In the genomic region with DNA sequence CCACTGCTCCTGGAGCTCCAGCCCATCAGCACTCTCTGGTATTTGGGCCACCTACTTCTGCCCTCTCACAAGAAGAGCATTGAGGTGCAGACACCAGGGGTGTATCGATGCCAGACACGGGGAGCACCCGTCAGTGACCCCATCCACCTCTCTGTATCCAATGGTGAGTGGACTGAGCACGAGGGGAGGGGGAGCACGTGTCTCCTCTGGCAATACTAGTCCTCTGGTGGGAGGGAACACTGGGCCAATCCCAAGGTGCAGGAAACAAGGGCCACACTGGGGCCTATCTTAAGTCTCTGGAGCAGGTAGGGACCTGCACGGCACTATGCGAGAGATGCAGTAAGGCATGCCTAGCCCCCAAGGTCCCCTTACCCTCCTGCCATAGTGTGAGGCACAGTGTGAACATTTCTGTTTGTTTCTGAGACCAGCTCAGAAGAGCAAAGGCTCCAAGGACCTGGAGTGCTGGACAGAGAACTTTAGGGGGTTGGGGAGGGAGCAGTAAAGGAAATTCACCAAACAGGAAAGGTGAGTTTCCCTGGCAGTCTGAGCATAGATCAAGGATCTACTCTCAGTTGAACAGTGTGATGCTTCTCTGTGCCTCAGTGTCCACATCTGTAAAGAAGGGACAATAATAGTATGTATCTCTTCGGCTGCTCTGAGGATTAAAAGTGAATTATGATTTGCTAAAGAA, we compare ENCODE assay signal across 29 cellular contexts. TPM values are rescaled to one million over a fixed set of nuclear protein-coding genes. Genes with fewer than 3 reads are reported as not detected.
DNase-seq lines count a peak whose midpoint lies in the region; ATAC-seq and TF ChIP-seq lines count a peak whose summit lies in the region.
"Had no signal": no experiment of that assay in that cellular context is flagged by ENCODE, and none has a peak within 500 bp of the region (broad histone marks: within the 10 kb centered on the region; RNA-seq: fewer than 3 reads in every experiment).

No MANE protein-coding gene starts in this region.

- no peak overlapping the region for H3K4me2 ChIP-seq in SK-N-SH
- H3K4me2 ChIP-seq in OCI-LY7 (ENCODE audit: low read length): peak overlapping the region; percentile 5; the same call in 1 of the 2 replicates

- no peak for DNase-seq in SK-N-SH
- no peak for DNase-seq in OCI-LY7 (ENCODE audit: low spot score)
- peak; percentile 77 for DNase-seq in epithelial cell of esophagus (ENCODE audit: low read depth)
- no peak for DNase-seq in heart right ventricle
- DNase-seq in activated CD4-positive, alpha-beta T cell treated with anti-CD3 and anti-CD28 coated beads for 4 hours: no peak
- no peak for DNase-seq in activated CD4-positive, CD25-positive, alpha-beta regulatory T cell treated with anti-CD3 and anti-CD28 coated beads, Interleukin-2, amount 50 U/mL, for 72 hours
- no peak for DNase-seq in 8988T
- DNase-seq: activated CD4-positive, alpha-beta T cell treated with anti-CD3 and anti-CD28 coated beads for 1 hour; activated CD8-positive, alpha-beta T cell treated with anti-CD3 and anti-CD28 coated beads for 36 hours; activated effector memory CD4-positive, alpha-beta T cell treated with Interleukin-2 at 50 U/mL for 16 hours; anterior cingulate cortex; CD8-positive, alpha-beta memory T cell; central memory CD4-positive, alpha-beta T cell; DMS153; esophagus squamous epithelium; foreskin melanocyte; left cardiac atrium; NCI-H1092; NCI-H1694 treated with DMSO at 0.1 percent for 48 hours; NCI-H2171 treated with DMSO at 0.1 percent for 48 hours; NCI-H510A treated with DMSO at 0.1 percent for 48 hours; NK-92 treated with Interleukin-12 subunit alpha and Interleukin-12 subunit beta, amount 100 ng/mL, for 24 hours; sigmoid colon; stimulated activated naive B cell treated with anti-CD40 and anti-IgM and Interleukin-4, amounts not matched to agents 10 μg/mL and 1 μg/mL and 100 μg/mL, for 72 hours; T-helper 1 cell had no signal

- H3K36me3 ChIP-seq in SK-N-SH (replicated peaks in 1 of 2; ENCODE audit: control insufficient read depth in 1 of 2, insufficient read depth in 2 of 2, low read length in 1 of 2) (no peaks in the 10 kb centered on the region), OCI-LY7 (ENCODE audit: insufficient read depth, low read length) (no peaks in the 10 kb centered on the region), heart right ventricle (no peaks in the 10 kb centered on the region)
- H3K36me3 ChIP-seq: esophagus squamous epithelium, sigmoid colon, suprapubic skin had no signal

- H3K9me3 ChIP-seq in SK-N-SH (no peaks in the 10 kb centered on the region), OCI-LY7 (ENCODE audit: low read length) (no peaks in the 10 kb centered on the region), heart right ventricle (no peaks in the 10 kb centered on the region)
- H3K9me3 ChIP-seq: esophagus squamous epithelium, sigmoid colon, suprapubic skin had no signal

- no peak overlapping the region for H2AFZ ChIP-seq in SK-N-SH (ENCODE audit: low read depth)
- no peak overlapping the region for H2AFZ ChIP-seq in OCI-LY7 (ENCODE audit: low read length)

- H3K9ac ChIP-seq in SK-N-SH: no peak overlapping the region

- TF ChIP-seq EP300 in SK-N-SH (IDR thresholded peaks at IDR 0.05; ENCODE audit: borderline replicate concordance in 1 of 2, low read depth in 1 of 2, low read length in 1 of 2): no peak

- peaks cover 11 to 13% of the 10 kb centered on the region in 2 experiments; a peak in 2 of 4 replicates for H3K4me1 ChIP-seq in SK-N-SH (ENCODE audit: control insufficient read depth in 1 of 2, insufficient read depth in 2 of 2, low read depth in 1 of 2, low read length in 1 of 2)
- H3K4me1 ChIP-seq in OCI-LY7 (ENCODE audit: insufficient read depth, low read length, poor library complexity, severe bottlenecking): peaks cover 66% of the 10 kb centered on the region
- peaks cover 0 to 51% (median 17%) of the 10 kb centered on the region in 9 donors for H3K4me1 ChIP-seq in heart right ventricle

- H3K27me3 ChIP-seq in SK-N-SH (ENCODE audit: insufficient read depth) (no peaks in the 10 kb centered on the region), heart right ventricle (peaks cover 0 to 32% (median 14%) of the 10 kb centered on the region in 7 donors)
- H3K27me3 ChIP-seq: suprapubic skin had no signal

- 57% methylated on average over 6 of the region's 8 CpGs for WGBS in SK-N-SH (ENCODE audit: low lambda C conversion rate)
- WGBS in heart right ventricle, 2 donors: 90 to 91% methylated on average over 8 of the region's 8 CpGs

- CTCF ChIA-PET in SK-N-SH (lab: Yijun Ruan, JAX): interaction anchor here (0.9 kb wide), 1 partner anchor 18 kb away, joined by 4 read pairs; no protein-coding TSS in a partner anchor
- CTCF ChIA-PET in OCI-LY7 (lab: Charles Lee; ENCODE audit: unreplicated experiment): no interaction called here

- ATAC-seq in SK-N-SH treated with all-trans-retinoic acid at 6 μM for 48 hours (no peak), heart right ventricle (no peak)
- ATAC-seq: activated CD8-positive, alpha-beta T cell treated with anti-CD3 and anti-CD28 coated beads for 36 hours; HepG2; left cardiac atrium; stimulated activated naive B cell treated with anti-CD40 and anti-IgM and Interleukin-4, amounts not matched to agents 10 μg/mL and 1 μg/mL and 100 μg/mL, for 72 hours had no signal

- intact Hi-C loops in OCI-LY7 (cut with micrococcal nuclease; ENCODE audit: unreplicated experiment) (no loop called here), heart right ventricle (cut with DNase I) (no loop called here)

- H4K20me1 ChIP-seq in SK-N-SH (ENCODE audit: insufficient read depth) (no peaks in the 10 kb centered on the region), OCI-LY7 (ENCODE audit: insufficient read depth, low read length) (no peaks in the 10 kb centered on the region)

- no peak overlapping the region for H3K27ac ChIP-seq in SK-N-SH (ENCODE audit: low read depth in 2 of 2, low read length in 1 of 2)
- no peak overlapping the region for H3K27ac ChIP-seq in OCI-LY7 (ENCODE audit: low read depth, low read length, poor library complexity, severe bottlenecking)
- no peak overlapping the region for H3K27ac ChIP-seq in heart right ventricle
- H3K27ac ChIP-seq: 22Rv1, esophagus squamous epithelium, sigmoid colon, suprapubic skin had no signal

- no peaks in the 10 kb centered on the region for H3K9me2 ChIP-seq in SK-N-SH
- H3K9me2 ChIP-seq in OCI-LY7 (ENCODE audit: insufficient read depth, low read length): no peaks in the 10 kb centered on the region

- TF ChIP-seq RAD21 in SK-N-SH (IDR thresholded peaks at IDR 0.05; ENCODE audit: low read length): no peak

- no TSS peak for BruUV-seq in OCI-LY7 (replicated peaks; lab: Mats Ljungman, UMichigan)

- TF ChIP-seq CTCF in SK-N-SH (IDR thresholded peaks at IDR 0.05) (no peak), OCI-LY7 (conservative IDR thresholded peaks at IDR 0.05; ENCODE audit: low read length) (no peak), epithelial cell of esophagus (IDR thresholded peaks at IDR 0.05; ENCODE audit: insufficient read depth, low read depth, low read length, missing control alignments) (no peak), heart right ventricle (IDR thresholded peaks at IDR 0.05) (no peak)

- H3K79me2 ChIP-seq in SK-N-SH (ENCODE audit: insufficient read depth) (no peaks in the 10 kb centered on the region; the same call in 1 of the 2 replicates), OCI-LY7 (ENCODE audit: insufficient read depth, low read depth, low read length) (no peaks in the 10 kb centered on the region)

- peaks cover 20% of the 10 kb centered on the region for H3F3A ChIP-seq in SK-N-SH (replicated peaks; ENCODE audit: insufficient read depth)

- POLR2A ChIA-PET in SK-N-SH (lab: Yijun Ruan, JAX) (no interaction called here), OCI-LY7 (lab: Charles Lee) (interaction anchor here (0.9 to 3.5 kb wide), 2 partner anchors 10 to 16 kb away, joined by 7 to 20 read pairs; a partner anchor contains a TSS)

- H3K4me3 ChIP-seq in SK-N-SH (ENCODE audit: low read depth in 2 of 2, low read length in 1 of 2) (no peak overlapping the region), OCI-LY7 (ENCODE audit: low read depth, low read length, poor library complexity, severe bottlenecking) (no peak overlapping the region), epithelial cell of esophagus (ENCODE audit: low read length) (no peak overlapping the region), heart right ventricle (no peak overlapping the region)
- H3K4me3 ChIP-seq: esophagus squamous epithelium, sigmoid colon, suprapubic skin had no signal

TF ChIP-seq in SK-N-SH, 30 proteins besides CTCF, POLR2A, EP300 and RAD21 (continues in another document):
- no peak for TF ChIP-seq TAF1 (IDR thresholded peaks at IDR 0.05; ENCODE audit: borderline replicate concordance, low read depth, low read length)

TF ChIP-seq in SK-N-SH treated with all-trans-retinoic acid at 6 μM for 48 hours, 23 proteins besides CTCF, POLR2A, EP300 and RAD21 (continues in another document):
- no peak for TF ChIP-seq TCF4 (CRISPR knock-in tag; IDR thresholded peaks at IDR 0.05; ENCODE audit: borderline replicate concordance)

RNA-seq across cellular contexts. Expression of a gene that starts 2.3 kb away (rescaled TPM):
- polyA plus RNA-seq in SK-N-SH (2012; rRNA removed) (2.0 and 2.6 TPM in 2 replicates), heart right ventricle (under 1 TPM; 0.22 to 0.58 TPM)
- polyA plus RNA-seq in SK-N-SH (2012; cell fraction: cytosol; rRNA removed): 1.3 and 2.0 TPM in 2 replicates
- 2.8 and 4.2 TPM in 2 replicates for polyA plus RNA-seq in SK-N-SH (2012; cell fraction: nucleus; rRNA removed)
- total RNA-seq in OCI-LY7 (2014; rRNA removed; shearing (Covaris generic)): 2.6 and 4.9 TPM in 2 replicates
- total RNA-seq in OCI-LY7 (2022) (3.3 and 3.8 TPM in 2 replicates), heart right ventricle (under 1 TPM; 0.11 to 0.88 (median 0.32) TPM)

RNA-seq across cellular contexts. Expression of a gene that starts 16.6 kb away (rescaled TPM):
- polyA plus RNA-seq in SK-N-SH (2012; rRNA removed): 0.10 and 0.13 TPM in 2 replicates
- 0.10 and 0.12 TPM in 2 replicates for polyA plus RNA-seq in SK-N-SH (2012; cell fraction: cytosol; rRNA removed)
- polyA plus RNA-seq in SK-N-SH (2012; cell fraction: nucleus; rRNA removed): 0.04 and 0.05 TPM in 2 replicates
- total RNA-seq in OCI-LY7 (2014; rRNA removed; shearing (Covaris generic)): 524 and 672 TPM in 2 replicates
- total RNA-seq in OCI-LY7 (2022): 409 and 447 TPM in 2 replicates
- under 1 TPM in 4 of 10 donors, not detected in 6; 0.21 to 1.00 (median 0.41) TPM for total RNA-seq in heart right ventricle
- under 1 TPM; 0.13 to 0.15 TPM for polyA plus RNA-seq in heart right ventricle
- total RNA-seq: activated CD8-positive, alpha-beta T cell treated with anti-CD3 and anti-CD28 coated beads for 36 hours; CD8-positive, alpha-beta memory T cell; HepG2; sigmoid colon had no signal
- polyA plus RNA-seq: CD8-positive, alpha-beta memory T cell; HepG2 had no signal

RNA-seq across cellular contexts. Expression of a gene that starts 26.0 kb away (rescaled TPM):
- polyA plus RNA-seq in SK-N-SH (2012; rRNA removed) (41.7 and 46.4 TPM in 2 replicates), heart right ventricle (10 to 100 TPM; 11.0 to 15.3 TPM)
- polyA plus RNA-seq in SK-N-SH (2012; cell fraction: cytosol; rRNA removed): 43.4 and 52.8 TPM in 2 replicates
- 35.8 and 43.2 TPM in 2 replicates for polyA plus RNA-seq in SK-N-SH (2012; cell fraction: nucleus; rRNA removed)
- 43.9 and 71.5 TPM in 2 replicates for total RNA-seq in OCI-LY7 (2014; rRNA removed; shearing (Covaris generic))
- total RNA-seq in OCI-LY7 (2022) (37.3 and 40.8 TPM in 2 replicates), heart right ventricle (10 to 100 TPM in 1 of 10 donors, 1 to 10 TPM in 9; 3.5 to 10.2 (median 6.6) TPM)

RNA-seq across cellular contexts. Expression of a gene that starts 42.5 kb away (rescaled TPM):
- 8.8 and 11.7 TPM in 2 replicates for polyA plus RNA-seq in SK-N-SH (2012; rRNA removed)
- 12.9 and 13.2 TPM in 2 replicates for polyA plus RNA-seq in SK-N-SH (2012; cell fraction: cytosol; rRNA removed)
- 4.2 and 9.6 TPM in 2 replicates for polyA plus RNA-seq in SK-N-SH (2012; cell fraction: nucleus; rRNA removed)
- total RNA-seq in OCI-LY7 (2014; rRNA removed; shearing (Covaris generic)): 8.5 and 10.2 TPM in 2 replicates
- total RNA-seq in OCI-LY7 (2022): 12.9 and 13.9 TPM in 2 replicates
- 10 to 100 TPM; 13.4 to 20.9 (median 16.0) TPM for total RNA-seq in heart right ventricle
- 1 to 10 TPM; 2.6 to 9.4 TPM for polyA plus RNA-seq in heart right ventricle

Comparison
In these comparisons a context has a peak if more than half of its experiments do, and no peak if none do; other contexts are left out.
1. RNA of a gene that starts 16.6 kb away (total RNA-seq): 409 to 672 TPM in OCI-LY7; 0.21 to 1.00 TPM in heart right ventricle; every median in the first group is over 100 times any median in the second.